ENCODE assay signal across 1 cellular context in the genomic region with DNA sequence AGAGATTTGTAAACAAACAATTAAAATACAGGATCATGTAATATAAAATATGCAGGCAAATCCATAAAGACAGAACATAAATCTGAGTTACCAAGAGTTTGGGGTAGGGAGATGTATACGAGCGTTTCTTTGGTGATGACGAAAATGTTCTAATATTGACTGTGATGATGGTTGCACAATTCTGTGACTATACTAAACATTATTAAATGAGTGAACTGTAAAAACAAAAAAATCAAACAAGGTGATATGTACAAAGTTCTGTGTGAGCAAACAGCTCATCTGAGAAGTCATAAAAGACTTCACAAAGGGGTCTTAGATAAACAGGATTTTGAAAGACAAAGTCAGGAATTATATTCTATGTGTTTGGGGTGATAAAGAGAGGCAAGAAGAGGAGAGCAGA.
TF ChIP-seq lines count a peak whose summit lies in the region.

No MANE protein-coding gene starts in this region.

TF ChIP-seq in HepG2, 621 proteins besides CTCF, POLR2A, EP300 and RAD21 (continued from another document and continues in another):
- TF ChIP-seq, protein P1, sequence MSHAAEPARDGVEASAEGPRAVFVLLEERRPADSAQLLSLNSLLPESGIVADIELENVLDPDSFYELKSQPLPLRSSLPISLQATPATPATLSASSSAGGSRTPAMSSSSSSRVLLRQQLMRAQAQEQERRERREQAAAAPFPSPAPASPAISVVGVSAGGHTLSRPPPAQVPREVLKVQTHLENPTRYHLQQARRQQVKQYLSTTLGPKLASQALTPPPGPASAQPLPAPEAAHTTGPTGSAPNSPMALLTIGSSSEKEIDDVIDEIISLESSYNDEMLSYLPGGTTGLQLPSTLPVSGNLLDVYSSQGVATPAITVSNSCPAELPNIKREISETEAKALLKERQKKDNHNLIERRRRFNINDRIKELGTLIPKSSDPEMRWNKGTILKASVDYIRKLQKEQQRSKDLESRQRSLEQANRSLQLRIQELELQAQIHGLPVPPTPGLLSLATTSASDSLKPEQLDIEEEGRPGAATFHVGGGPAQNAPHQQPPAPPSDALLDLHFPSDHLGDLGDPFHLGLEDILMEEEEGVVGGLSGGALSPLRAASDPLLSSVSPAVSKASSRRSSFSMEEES (CRISPR knock-in tag; IDR thresholded peaks at IDR 0.05): 0 out of 2 replicates have a peak, but pooled peaks have one; percentile 17
- TF ChIP-seq ZNF138 (CRISPR knock-in tag; IDR thresholded peaks at IDR 0.05; ENCODE audit: low read depth) (no peak), HDAC2 (CRISPR knock-in tag; IDR thresholded peaks at IDR 0.05) (0 out of 2 replicates have a peak, but pooled peaks have one; percentile 31), MATR3 (CRISPR knock-in tag; IDR thresholded peaks at IDR 0.05) (no peak), HNF4A (CRISPR knock-in tag; IDR thresholded peaks at IDR 0.05) (peak; percentile 43; the same call in 1 of the 2 replicates), ZNF274 (CRISPR knock-in tag; IDR thresholded peaks at IDR 0.05) (no peak), MXD1 (CRISPR knock-in tag; IDR thresholded peaks at IDR 0.05) (no peak), ZBTB25 (CRISPR knock-in tag; IDR thresholded peaks at IDR 0.05) (0 out of 2 replicates have a peak, but pooled peaks have one; percentile 49), ZNF816 (CRISPR knock-in tag; IDR thresholded peaks at IDR 0.05; ENCODE audit: borderline replicate concordance) (no peak), EED (CRISPR knock-in tag; IDR thresholded peaks at IDR 0.05) (no peak), ZNF317 (CRISPR knock-in tag; IDR thresholded peaks at IDR 0.05) (no peak), SRSF4 (IDR thresholded peaks at IDR 0.05; ENCODE audit: low read depth, low read length, poor library complexity, severe bottlenecking) (no peak), ZMYM2 (CRISPR knock-in tag; IDR thresholded peaks at IDR 0.05) (no peak), POGZ (CRISPR knock-in tag; IDR thresholded peaks at IDR 0.05) (0 out of 2 replicates have a peak, but pooled peaks have one; percentile 37), FOXA3 (CRISPR knock-in tag; IDR thresholded peaks at IDR 0.05) (peak; percentile 68), ZNF614 (CRISPR knock-in tag; IDR thresholded peaks at IDR 0.05; ENCODE audit: borderline replicate concordance) (no peak), ZNF296 (CRISPR knock-in tag; conservative IDR thresholded peaks at IDR 0.05) (no peak), THYN1 (CRISPR knock-in tag; IDR thresholded peaks at IDR 0.05; ENCODE audit: borderline replicate concordance, low read depth) (no peak), NR2F6 (IDR thresholded peaks at IDR 0.05) (no peak), NR2F6 (CRISPR knock-in tag; IDR thresholded peaks at IDR 0.05) (no peak), AGO2 (optimal IDR thresholded peaks at IDR 0.05; ENCODE audit: low read depth, low read length) (no peak), KDM5A (IDR thresholded peaks at IDR 0.05; ENCODE audit: borderline replicate concordance, low read length) (no peak), RARG (CRISPR knock-in tag; IDR thresholded peaks at IDR 0.05; ENCODE audit: low read depth) (no peak), GATAD2A (CRISPR knock-in tag; IDR thresholded peaks at IDR 0.05) (peak; percentile 86), ZNF773 (CRISPR knock-in tag; IDR thresholded peaks at IDR 0.05; ENCODE audit: borderline replicate concordance) (no peak), NCOA2 (CRISPR knock-in tag; IDR thresholded peaks at IDR 0.05) (peak; percentile 66), HMG20A (CRISPR knock-in tag; IDR thresholded peaks at IDR 0.05; ENCODE audit: borderline replicate concordance) (peak; percentile 49; the same call in 1 of the 2 replicates), FOXK2 (IDR thresholded peaks at IDR 0.05) (no peak), MAF1 (CRISPR knock-in tag; IDR thresholded peaks at IDR 0.05; ENCODE audit: borderline replicate concordance) (no peak), BCL6 (CRISPR knock-in tag; IDR thresholded peaks at IDR 0.05) (0 out of 2 replicates have a peak, but pooled peaks have one; percentile 17), PHF8 (CRISPR knock-in tag; IDR thresholded peaks at IDR 0.05) (no peak), ZNF451 (CRISPR knock-in tag; IDR thresholded peaks at IDR 0.05) (no peak), ZNF589 (CRISPR knock-in tag; conservative IDR thresholded peaks at IDR 0.05) (peak; percentile 69; the same call in 1 of the 2 replicates), THAP11 (CRISPR knock-in tag; IDR thresholded peaks at IDR 0.05) (peak; percentile 41; the same call in 1 of the 2 replicates), ZNF672 (CRISPR knock-in tag; IDR thresholded peaks at IDR 0.05) (no peak), ZNF34 (CRISPR knock-in tag; IDR thresholded peaks at IDR 0.05; ENCODE audit: borderline replicate concordance) (no peak), ZGPAT (CRISPR knock-in tag; IDR thresholded peaks at IDR 0.05) (peak; percentile 48; the same call in 1 of the 2 replicates), RORA (CRISPR knock-in tag; IDR thresholded peaks at IDR 0.05) (no peak), ZFP41 (CRISPR knock-in tag; IDR thresholded peaks at IDR 0.05; ENCODE audit: borderline replicate concordance) (no peak), ZNF33A (CRISPR knock-in tag; IDR thresholded peaks at IDR 0.05; ENCODE audit: borderline replicate concordance) (no peak)
- TF ChIP-seq, protein P2, sequence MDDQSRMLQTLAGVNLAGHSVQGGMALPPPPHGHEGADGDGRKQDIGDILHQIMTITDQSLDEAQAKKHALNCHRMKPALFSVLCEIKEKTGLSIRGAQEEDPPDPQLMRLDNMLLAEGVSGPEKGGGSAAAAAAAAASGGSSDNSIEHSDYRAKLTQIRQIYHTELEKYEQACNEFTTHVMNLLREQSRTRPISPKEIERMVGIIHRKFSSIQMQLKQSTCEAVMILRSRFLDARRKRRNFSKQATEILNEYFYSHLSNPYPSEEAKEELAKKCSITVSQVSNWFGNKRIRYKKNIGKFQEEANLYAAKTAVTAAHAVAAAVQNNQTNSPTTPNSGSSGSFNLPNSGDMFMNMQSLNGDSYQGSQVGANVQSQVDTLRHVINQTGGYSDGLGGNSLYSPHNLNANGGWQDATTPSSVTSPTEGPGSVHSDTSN (CRISPR knock-in tag; IDR thresholded peaks at IDR 0.05; ENCODE audit: borderline replicate concordance): no peak
- TF ChIP-seq, protein P3, sequence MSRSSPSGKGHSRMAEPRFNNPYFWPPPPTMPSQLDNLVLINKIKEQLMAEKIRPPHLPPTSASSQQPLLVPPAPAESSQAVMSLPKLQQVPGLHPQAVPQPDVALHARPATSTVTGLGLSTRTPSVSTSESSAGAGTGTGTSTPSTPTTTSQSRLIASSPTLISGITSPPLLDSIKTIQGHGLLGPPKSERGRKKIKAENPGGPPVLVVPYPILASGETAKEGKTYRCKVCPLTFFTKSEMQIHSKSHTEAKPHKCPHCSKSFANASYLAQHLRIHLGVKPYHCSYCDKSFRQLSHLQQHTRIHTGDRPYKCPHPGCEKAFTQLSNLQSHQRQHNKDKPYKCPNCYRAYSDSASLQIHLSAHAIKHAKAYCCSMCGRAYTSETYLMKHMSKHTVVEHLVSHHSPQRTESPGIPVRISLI (CRISPR knock-in tag; IDR thresholded peaks at IDR 0.05; ENCODE audit: borderline replicate concordance): 0 out of 2 replicates have a peak, but pooled peaks have one; percentile 14
- TF ChIP-seq, protein P4, sequence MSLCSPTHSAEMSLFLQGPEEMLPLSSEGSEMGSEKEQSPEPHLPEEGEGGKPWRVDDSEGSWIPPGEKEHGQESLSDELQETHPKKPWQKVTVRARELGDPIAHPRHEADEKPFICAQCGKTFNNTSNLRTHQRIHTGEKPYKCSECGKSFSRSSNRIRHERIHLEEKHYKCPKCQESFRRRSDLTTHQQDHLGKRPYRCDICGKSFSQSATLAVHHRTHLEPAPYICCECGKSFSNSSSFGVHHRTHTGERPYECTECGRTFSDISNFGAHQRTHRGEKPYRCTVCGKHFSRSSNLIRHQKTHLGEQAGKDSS (CRISPR knock-in tag; IDR thresholded peaks at IDR 0.05; ENCODE audit: borderline replicate concordance, low read depth): no peak
- TF ChIP-seq, protein P5, sequence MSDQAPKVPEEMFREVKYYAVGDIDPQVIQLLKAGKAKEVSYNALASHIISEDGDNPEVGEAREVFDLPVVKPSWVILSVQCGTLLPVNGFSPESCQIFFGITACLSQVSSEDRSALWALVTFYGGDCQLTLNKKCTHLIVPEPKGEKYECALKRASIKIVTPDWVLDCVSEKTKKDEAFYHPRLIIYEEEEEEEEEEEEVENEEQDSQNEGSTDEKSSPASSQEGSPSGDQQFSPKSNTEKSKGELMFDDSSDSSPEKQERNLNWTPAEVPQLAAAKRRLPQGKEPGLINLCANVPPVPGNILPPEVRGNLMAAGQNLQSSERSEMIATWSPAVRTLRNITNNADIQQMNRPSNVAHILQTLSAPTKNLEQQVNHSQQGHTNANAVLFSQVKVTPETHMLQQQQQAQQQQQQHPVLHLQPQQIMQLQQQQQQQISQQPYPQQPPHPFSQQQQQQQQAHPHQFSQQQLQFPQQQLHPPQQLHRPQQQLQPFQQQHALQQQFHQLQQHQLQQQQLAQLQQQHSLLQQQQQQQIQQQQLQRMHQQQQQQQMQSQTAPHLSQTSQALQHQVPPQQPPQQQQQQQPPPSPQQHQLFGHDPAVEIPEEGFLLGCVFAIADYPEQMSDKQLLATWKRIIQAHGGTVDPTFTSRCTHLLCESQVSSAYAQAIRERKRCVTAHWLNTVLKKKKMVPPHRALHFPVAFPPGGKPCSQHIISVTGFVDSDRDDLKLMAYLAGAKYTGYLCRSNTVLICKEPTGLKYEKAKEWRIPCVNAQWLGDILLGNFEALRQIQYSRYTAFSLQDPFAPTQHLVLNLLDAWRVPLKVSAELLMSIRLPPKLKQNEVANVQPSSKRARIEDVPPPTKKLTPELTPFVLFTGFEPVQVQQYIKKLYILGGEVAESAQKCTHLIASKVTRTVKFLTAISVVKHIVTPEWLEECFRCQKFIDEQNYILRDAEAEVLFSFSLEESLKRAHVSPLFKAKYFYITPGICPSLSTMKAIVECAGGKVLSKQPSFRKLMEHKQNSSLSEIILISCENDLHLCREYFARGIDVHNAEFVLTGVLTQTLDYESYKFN (CRISPR knock-in tag; conservative IDR thresholded peaks at IDR 0.05): peak; percentile 60
- TF ChIP-seq, protein P6, sequence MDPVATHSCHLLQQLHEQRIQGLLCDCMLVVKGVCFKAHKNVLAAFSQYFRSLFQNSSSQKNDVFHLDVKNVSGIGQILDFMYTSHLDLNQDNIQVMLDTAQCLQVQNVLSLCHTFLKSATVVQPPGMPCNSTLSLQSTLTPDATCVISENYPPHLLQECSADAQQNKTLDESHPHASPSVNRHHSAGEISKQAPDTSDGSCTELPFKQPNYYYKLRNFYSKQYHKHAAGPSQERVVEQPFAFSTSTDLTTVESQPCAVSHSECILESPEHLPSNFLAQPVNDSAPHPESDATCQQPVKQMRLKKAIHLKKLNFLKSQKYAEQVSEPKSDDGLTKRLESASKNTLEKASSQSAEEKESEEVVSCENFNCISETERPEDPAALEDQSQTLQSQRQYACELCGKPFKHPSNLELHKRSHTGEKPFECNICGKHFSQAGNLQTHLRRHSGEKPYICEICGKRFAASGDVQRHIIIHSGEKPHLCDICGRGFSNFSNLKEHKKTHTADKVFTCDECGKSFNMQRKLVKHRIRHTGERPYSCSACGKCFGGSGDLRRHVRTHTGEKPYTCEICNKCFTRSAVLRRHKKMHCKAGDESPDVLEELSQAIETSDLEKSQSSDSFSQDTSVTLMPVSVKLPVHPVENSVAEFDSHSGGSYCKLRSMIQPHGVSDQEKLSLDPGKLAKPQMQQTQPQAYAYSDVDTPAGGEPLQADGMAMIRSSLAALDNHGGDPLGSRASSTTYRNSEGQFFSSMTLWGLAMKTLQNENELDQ (CRISPR knock-in tag; IDR thresholded peaks at IDR 0.05; ENCODE audit: borderline replicate concordance): no peak
- TF ChIP-seq, protein P7, sequence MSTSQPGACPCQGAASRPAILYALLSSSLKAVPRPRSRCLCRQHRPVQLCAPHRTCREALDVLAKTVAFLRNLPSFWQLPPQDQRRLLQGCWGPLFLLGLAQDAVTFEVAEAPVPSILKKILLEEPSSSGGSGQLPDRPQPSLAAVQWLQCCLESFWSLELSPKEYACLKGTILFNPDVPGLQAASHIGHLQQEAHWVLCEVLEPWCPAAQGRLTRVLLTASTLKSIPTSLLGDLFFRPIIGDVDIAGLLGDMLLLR (CRISPR knock-in tag; IDR thresholded peaks at IDR 0.05): no peak
- TF ChIP-seq, protein P8, sequence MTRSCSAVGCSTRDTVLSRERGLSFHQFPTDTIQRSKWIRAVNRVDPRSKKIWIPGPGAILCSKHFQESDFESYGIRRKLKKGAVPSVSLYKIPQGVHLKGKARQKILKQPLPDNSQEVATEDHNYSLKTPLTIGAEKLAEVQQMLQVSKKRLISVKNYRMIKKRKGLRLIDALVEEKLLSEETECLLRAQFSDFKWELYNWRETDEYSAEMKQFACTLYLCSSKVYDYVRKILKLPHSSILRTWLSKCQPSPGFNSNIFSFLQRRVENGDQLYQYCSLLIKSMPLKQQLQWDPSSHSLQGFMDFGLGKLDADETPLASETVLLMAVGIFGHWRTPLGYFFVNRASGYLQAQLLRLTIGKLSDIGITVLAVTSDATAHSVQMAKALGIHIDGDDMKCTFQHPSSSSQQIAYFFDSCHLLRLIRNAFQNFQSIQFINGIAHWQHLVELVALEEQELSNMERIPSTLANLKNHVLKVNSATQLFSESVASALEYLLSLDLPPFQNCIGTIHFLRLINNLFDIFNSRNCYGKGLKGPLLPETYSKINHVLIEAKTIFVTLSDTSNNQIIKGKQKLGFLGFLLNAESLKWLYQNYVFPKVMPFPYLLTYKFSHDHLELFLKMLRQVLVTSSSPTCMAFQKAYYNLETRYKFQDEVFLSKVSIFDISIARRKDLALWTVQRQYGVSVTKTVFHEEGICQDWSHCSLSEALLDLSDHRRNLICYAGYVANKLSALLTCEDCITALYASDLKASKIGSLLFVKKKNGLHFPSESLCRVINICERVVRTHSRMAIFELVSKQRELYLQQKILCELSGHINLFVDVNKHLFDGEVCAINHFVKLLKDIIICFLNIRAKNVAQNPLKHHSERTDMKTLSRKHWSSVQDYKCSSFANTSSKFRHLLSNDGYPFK (CRISPR knock-in tag; IDR thresholded peaks at IDR 0.05; ENCODE audit: borderline replicate concordance): no peak
